8 cellular contexts compared by ENCODE assay signal in the genomic region with DNA sequence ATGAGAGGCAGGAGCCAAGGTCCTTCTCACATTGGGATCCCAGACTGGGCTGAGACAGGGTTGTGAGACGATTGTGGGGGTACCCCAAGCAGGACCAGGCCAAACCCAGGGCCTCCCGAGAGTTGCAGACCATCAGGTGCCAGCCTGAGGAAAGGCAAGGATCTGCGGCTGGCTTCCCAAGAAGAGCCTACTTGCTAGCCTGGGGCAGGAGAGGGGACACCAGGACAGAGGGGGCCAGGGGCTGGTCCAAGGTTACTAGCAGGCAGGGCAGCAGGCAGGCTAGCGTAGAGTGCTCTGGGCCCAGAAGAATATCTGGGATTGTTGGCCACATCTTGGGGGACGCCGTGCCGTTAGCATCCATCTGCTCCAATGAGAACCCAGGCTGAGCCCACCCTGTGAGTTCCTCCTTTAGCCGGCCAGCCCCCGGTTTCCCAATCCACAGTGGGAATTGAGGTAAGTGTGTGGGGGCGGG. TPM values are rescaled to one million over a fixed set of nuclear protein-coding genes. Genes with fewer than 3 reads are reported as not detected.
DNase-seq lines count a peak whose midpoint lies in the region; ATAC-seq and TF ChIP-seq lines count a peak whose summit lies in the region.

No MANE protein-coding gene starts in this region.

- no peak overlapping the region for H2AFZ ChIP-seq in H9 (ENCODE audit: low read length)

- H4K91ac ChIP-seq in H9 (ENCODE audit: insufficient read length, low read depth, low read length) = no peak overlapping the region

- no peaks in the 10 kb centered on the region for H3K9me3 Mint-ChIP-seq in H9
- H3K9me3 Mint-ChIP-seq in activated CD4-positive, alpha-beta memory T cell treated with anti-CD3 and anti-CD28 coated beads, Interleukin-2, amount 10 ng/mL, durations not matched to agents 7 days and 5 days = no peaks in the 10 kb centered on the region

- peak overlapping the region; percentile 72 to 83 for H3K4me3 Mint-ChIP-seq in H9
- peak overlapping the region; percentile 98 for H3K4me3 Mint-ChIP-seq in activated CD4-positive, alpha-beta memory T cell treated with anti-CD3 and anti-CD28 coated beads, Interleukin-2, amount 10 ng/mL, durations not matched to agents 7 days and 5 days

- H2BK120ac ChIP-seq in H9 (ENCODE audit: low read depth, low read length, poor library complexity, severe bottlenecking) = no peak overlapping the region

- TF ChIP-seq CTCF in H9 (conservative IDR thresholded peaks at IDR 0.05) (no peak), right atrium auricular region (IDR thresholded peaks at IDR 0.05) (no peak)

- ATAC-seq in GM19324 (IDR thresholded peaks at IDR 0.05; ENCODE audit: low FRiP score, unreplicated experiment) (no peak), HG02938 (IDR thresholded peaks at IDR 0.05; ENCODE audit: unreplicated experiment) (no peak)

- no peak for DNase-seq in H9
- DNase-seq in activated CD4-positive, alpha-beta memory T cell treated with anti-CD3 and anti-CD28 coated beads, Interleukin-2, amount 10 ng/mL, durations not matched to agents 7 days and 5 days = no peak
- no peak for DNase-seq in right atrium auricular region (ENCODE audit: low spot score)
- no peak for DNase-seq in amygdala (lab: John Stamatoyannopoulos, UW)
- DNase-seq in hypothalamus (lab: John Stamatoyannopoulos, UW) = no peak

- H2BK15ac ChIP-seq in H9 (ENCODE audit: low read depth, low read length) = no peak overlapping the region

- no peaks in the 10 kb centered on the region for H3K79me2 ChIP-seq in H9 (ENCODE audit: insufficient read depth, low read length)

- no peak overlapping the region for H2BK20ac ChIP-seq in H9 (ENCODE audit: low read depth, low read length, poor library complexity, severe bottlenecking)

- H3K27ac ChIP-seq in H9 (ENCODE audit: insufficient read length, low read depth, low read length) (no peak overlapping the region), right atrium auricular region (peak overlapping the region; percentile 72 to 83), skeletal muscle tissue (ENCODE audit: low read depth, low read length) (peak overlapping the region; percentile 80)

- no peak overlapping the region for H3T11ph ChIP-seq in H9 (ENCODE audit: low read length)

- POLR2A ChIA-PET in activated CD4-positive, alpha-beta memory T cell treated with anti-CD3 and anti-CD28 coated beads, Interleukin-2, amount 10 ng/mL, durations not matched to agents 7 days and 5 days (lab: Charles Lee) = interaction anchor here (1.0 to 34.1 kb wide), 15 partner anchors 5 to 1058 kb away, joined by 4 to 4963 read pairs (median 11); a partner anchor contains a TSS

- no peak overlapping the region for H3K4ac ChIP-seq in H9 (ENCODE audit: low read depth, low read length)

- peak overlapping the region in 1 of 3 experiments; percentile 15; a peak in 1 of 7 replicates for H3K27ac Mint-ChIP-seq in H9
- H3K27ac Mint-ChIP-seq in activated CD4-positive, alpha-beta memory T cell treated with anti-CD3 and anti-CD28 coated beads, Interleukin-2, amount 10 ng/mL, durations not matched to agents 7 days and 5 days = peak overlapping the region; percentile 99

- CTCF ChIA-PET in activated CD4-positive, alpha-beta memory T cell treated with anti-CD3 and anti-CD28 coated beads, Interleukin-2, amount 10 ng/mL, durations not matched to agents 7 days and 5 days (lab: Charles Lee) = interaction anchor here (0.9 to 21.3 kb wide), 6 partner anchors 9 to 42 kb away, joined by 3 to 854 read pairs (median 20); a partner anchor contains a TSS

- H3K56ac ChIP-seq in H9 (ENCODE audit: insufficient read length, low read depth, low read length) = no peak overlapping the region

- H3K9ac ChIP-seq in H9 (ENCODE audit: extremely low read depth, insufficient read length, low read length) (no peak overlapping the region), skeletal muscle tissue (ENCODE audit: low read depth in 1 of 3, low read length in 3 of 3) (peak overlapping the region; percentile 78 to 86 (median 85))

- H4K8ac ChIP-seq in H9 (replicated peaks; ENCODE audit: insufficient read length, low read depth, low read length) = no peak overlapping the region

- no peak overlapping the region for H3K23ac ChIP-seq in H9 (ENCODE audit: insufficient read length, low read depth, low read length)

- no peak overlapping the region for H3K14ac ChIP-seq in H9 (ENCODE audit: insufficient read depth, low read length)

- no peak overlapping the region for H3K18ac ChIP-seq in H9 (ENCODE audit: insufficient read length, low read depth, low read length)

- H4K5ac ChIP-seq in H9 (ENCODE audit: insufficient read length, low read depth, low read length) = no peak overlapping the region

- no peaks in the 10 kb centered on the region for H3K79me1 ChIP-seq in H9 (ENCODE audit: insufficient read depth, low read depth, low read length, poor library complexity, severe bottlenecking)

- no peak overlapping the region for H2BK12ac ChIP-seq in H9 (ENCODE audit: insufficient read length, low read depth, low read length)

- peaks cover 18 to 20% of the 10 kb centered on the region in 2 experiments for H3K4me1 Mint-ChIP-seq in H9
- H3K4me1 Mint-ChIP-seq in activated CD4-positive, alpha-beta memory T cell treated with anti-CD3 and anti-CD28 coated beads, Interleukin-2, amount 10 ng/mL, durations not matched to agents 7 days and 5 days = peaks cover 30% of the 10 kb centered on the region

- H3K27me3 Mint-ChIP-seq in H9 (ENCODE audit: low read depth) = peaks cover 51% of the 10 kb centered on the region
- no peaks in the 10 kb centered on the region for H3K27me3 Mint-ChIP-seq in activated CD4-positive, alpha-beta memory T cell treated with anti-CD3 and anti-CD28 coated beads, Interleukin-2, amount 10 ng/mL, durations not matched to agents 7 days and 5 days

- H3K4me1 ChIP-seq in H9 (ENCODE audit: insufficient read depth, low read length) (no peaks in the 10 kb centered on the region), right atrium auricular region (peaks cover 0 to 62% of the 10 kb centered on the region in 2 donors), skeletal muscle tissue (ENCODE audit: control insufficient read depth in 3 of 3, insufficient read depth in 3 of 3, low read length in 3 of 3) (peaks cover 53 to 84% (median 69%) of the 10 kb centered on the region in 3 donors)

- no peaks in the 10 kb centered on the region for H4K20me1 ChIP-seq in H9 (ENCODE audit: control insufficient read depth, insufficient read depth, insufficient read length)

- no peak overlapping the region for H2AK5ac ChIP-seq in H9 (ENCODE audit: insufficient read length, low read length)

- H3K9me3 ChIP-seq in H9 (ENCODE audit: control insufficient read depth, low read depth, low read length) (no peaks in the 10 kb centered on the region), right atrium auricular region (no peaks in the 10 kb centered on the region), skeletal muscle tissue (ENCODE audit: control insufficient read depth in 3 of 3, low read length in 3 of 3) (no peaks in the 10 kb centered on the region)

- H3K36me3 ChIP-seq in right atrium auricular region (peaks cover 20% of the 10 kb centered on the region), skeletal muscle tissue (ENCODE audit: control insufficient read depth in 3 of 3, insufficient read depth in 3 of 3, low read length in 3 of 3) (peaks cover 23 to 24% (median 23%) of the 10 kb centered on the region in 3 donors)

- H3K4me2 ChIP-seq in H9 (ENCODE audit: insufficient read depth, insufficient read length, low read length) = peak overlapping the region; percentile 66

- no CpG with 5 or more reads among the region's 10 CpGs for WGBS in H9 (ENCODE audit: extremely low coverage, insufficient read length, low lambda C conversion rate)

- peak overlapping the region; percentile 55 to 66 for H3K4me3 ChIP-seq in right atrium auricular region
- peak overlapping the region; percentile 76 to 89 (median 84) for H3K4me3 ChIP-seq in skeletal muscle tissue (ENCODE audit: low read length in 3 of 3)

- peaks cover 13% of the 10 kb centered on the region for H3K23me2 ChIP-seq in H9 (ENCODE audit: insufficient read length, low read depth, low read length, poor library complexity, severe bottlenecking)

- H3K27me3 ChIP-seq in H9 (ENCODE audit: insufficient read depth, low read length) (peaks cover 8% of the 10 kb centered on the region; the same call in 1 of the 2 replicates), right atrium auricular region (no peaks in the 10 kb centered on the region), skeletal muscle tissue (ENCODE audit: control insufficient read depth in 3 of 3, insufficient read depth in 3 of 3, low read length in 3 of 3) (no peaks in the 10 kb centered on the region)

- H2BK5ac ChIP-seq in H9 (ENCODE audit: insufficient read length, low read length) = no peak overlapping the region

- H3K36me3 Mint-ChIP-seq in H9 (ENCODE audit: insufficient read depth in 1 of 3, low read depth in 3 of 3) = peaks cover 0 to 1% (median 0%) of the 10 kb centered on the region in 3 experiments; a peak in 1 of 7 replicates
- H3K36me3 Mint-ChIP-seq in activated CD4-positive, alpha-beta memory T cell treated with anti-CD3 and anti-CD28 coated beads, Interleukin-2, amount 10 ng/mL, durations not matched to agents 7 days and 5 days (ENCODE audit: low read depth) = peaks cover 81% of the 10 kb centered on the region

RNA-seq across cellular contexts. Expression of a gene that starts 0.5 kb away (rescaled TPM):
- total RNA-seq in H9 (2021) (1.7 and 2.2 TPM in 2 replicates), right atrium auricular region (1 to 10 TPM; 4.7 to 9.9 TPM), skeletal muscle tissue (4.7 TPM)
- total RNA-seq in activated CD4-positive, alpha-beta memory T cell treated with anti-CD3 and anti-CD28 coated beads, Interleukin-2, amount 10 ng/mL, durations not matched to agents 7 days and 5 days = 100 to 1,000 TPM; 328 to 335 TPM

RNA-seq across cellular contexts. Expression of a gene that starts 5.9 kb away (rescaled TPM):
- total RNA-seq in H9 (2021) (57.0 and 57.9 TPM in 2 replicates), right atrium auricular region (100 to 1,000 TPM; 148 to 187 TPM), skeletal muscle tissue (20.9 TPM)
- 100 to 1,000 TPM; 146 to 157 TPM for total RNA-seq in activated CD4-positive, alpha-beta memory T cell treated with anti-CD3 and anti-CD28 coated beads, Interleukin-2, amount 10 ng/mL, durations not matched to agents 7 days and 5 days

RNA-seq across cellular contexts. Expression of a gene that starts 41.7 kb away (rescaled TPM):
- total RNA-seq in H9 (2021) = 11.6 and 12.5 TPM in 2 replicates
- 10 to 100 TPM; 49.6 to 50.1 TPM for total RNA-seq in activated CD4-positive, alpha-beta memory T cell treated with anti-CD3 and anti-CD28 coated beads, Interleukin-2, amount 10 ng/mL, durations not matched to agents 7 days and 5 days
- total RNA-seq in right atrium auricular region = 1 to 10 TPM; 7.2 to 9.6 TPM
- 7.8 TPM for total RNA-seq in skeletal muscle tissue

RNA-seq across cellular contexts. Expression of a gene that starts 43.5 kb away (rescaled TPM):
- total RNA-seq in H9 (2021) (5.5 and 7.1 TPM in 2 replicates), right atrium auricular region (10 to 100 TPM; 25.6 to 34.8 TPM), skeletal muscle tissue (11.5 TPM)
- total RNA-seq in activated CD4-positive, alpha-beta memory T cell treated with anti-CD3 and anti-CD28 coated beads, Interleukin-2, amount 10 ng/mL, durations not matched to agents 7 days and 5 days = 10 to 100 TPM; 14.6 to 17.5 TPM

Comparison
In these comparisons a context has a peak if more than half of its experiments do, and no peak if none do; other contexts are left out.
1. RNA of a gene that starts 0.5 kb away (total RNA-seq): 328 to 335 TPM in activated CD4-positive, alpha-beta memory T cell treated with anti-CD3 and anti-CD28 coated beads, Interleukin-2, amount 10 ng/mL, durations not matched to agents 7 days and 5 days; 4.7 to 9.9 TPM in right atrium auricular region, 4.7 TPM in skeletal muscle tissue (single experiment) and 1.7 to 2.2 TPM in H9; every median in the first group is over 10 times any median in the second.